In the genomic region with DNA sequence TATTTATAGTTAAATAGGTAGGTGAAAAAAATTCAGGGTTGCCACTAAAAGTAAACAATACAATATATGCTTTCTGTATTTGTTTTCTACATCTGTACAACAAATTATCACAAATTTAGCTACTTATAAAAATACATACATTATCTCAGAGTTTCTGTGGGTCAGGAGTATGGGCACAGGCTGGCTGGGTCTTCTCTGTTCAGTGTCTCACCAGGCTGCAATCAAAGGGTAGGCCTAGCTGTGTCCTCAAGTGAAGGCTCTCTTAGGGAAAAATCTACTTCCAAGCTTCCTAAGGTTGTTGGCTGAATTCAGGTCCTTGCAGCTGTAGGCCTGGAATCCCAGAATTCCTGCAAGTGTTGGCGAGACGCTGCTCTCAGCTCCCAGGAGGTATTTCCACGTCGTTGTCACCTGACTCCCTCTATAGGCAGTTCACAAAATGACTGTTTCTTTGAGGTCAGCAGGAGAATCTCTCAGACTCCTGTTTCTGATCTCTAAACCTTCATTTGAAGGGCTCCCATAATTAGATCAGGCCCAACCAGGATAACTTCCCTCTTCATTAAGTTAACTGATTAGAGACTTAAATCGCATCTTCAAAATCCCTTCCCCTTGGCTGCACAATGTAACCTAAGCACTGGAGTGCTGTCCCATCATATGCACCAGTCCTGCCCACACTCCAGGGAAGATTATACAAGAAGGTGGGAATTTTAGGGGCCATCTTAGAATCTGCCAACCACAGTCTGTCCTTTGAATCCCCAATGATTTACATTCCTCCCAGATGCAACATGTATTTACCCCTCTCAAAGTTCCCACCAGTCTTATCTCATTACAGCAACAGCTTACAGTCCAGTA, we compare ENCODE assay signal across 8 cellular contexts.
DNase-seq lines count a peak whose midpoint lies in the region; ATAC-seq, FAIRE-seq and TF ChIP-seq lines count a peak whose summit lies in the region.

No MANE protein-coding gene starts in this region.

- H3K27me3 ChIP-seq in OCI-LY3 (ENCODE audit: low read depth, low read length): no peaks in the 10 kb centered on the region

- H3K36me3 ChIP-seq in OCI-LY3 (replicated peaks; ENCODE audit: low read depth, low read length): no peaks in the 10 kb centered on the region

- H3K36me3 Mint-ChIP-seq in activated CD4-positive, alpha-beta memory T cell treated with anti-CD3 and anti-CD28 coated beads, Interleukin-2, amount 10 ng/mL, durations not matched to agents 7 days and 5 days (ENCODE audit: low read depth): no peaks in the 10 kb centered on the region

- ATAC-seq in HG02981 (IDR thresholded peaks at IDR 0.05; ENCODE audit: unreplicated experiment) (peak; percentile 69), Right ventricle myocardium inferior (no peak)

- no peaks in the 10 kb centered on the region for H3K79me2 ChIP-seq in OCI-LY3 (ENCODE audit: low read length)

- no peaks in the 10 kb centered on the region for H3K9me3 Mint-ChIP-seq in activated CD4-positive, alpha-beta memory T cell treated with anti-CD3 and anti-CD28 coated beads, Interleukin-2, amount 10 ng/mL, durations not matched to agents 7 days and 5 days

- FAIRE-seq in GM12891 (lab: Jason Lieb, UNC): peak; percentile 56

- peaks cover 8% of the 10 kb centered on the region for H3K4me1 ChIP-seq in OCI-LY3 (ENCODE audit: low read length)

- H3K4me1 Mint-ChIP-seq in activated CD4-positive, alpha-beta memory T cell treated with anti-CD3 and anti-CD28 coated beads, Interleukin-2, amount 10 ng/mL, durations not matched to agents 7 days and 5 days: peaks cover 20% of the 10 kb centered on the region

- H3K27ac ChIP-seq in OCI-LY3 (ENCODE audit: low read length): no peak overlapping the region

- intact Hi-C loops in Right ventricle myocardium inferior (cut with DNase I): no loop called here

- no peaks in the 10 kb centered on the region for H3K27me3 Mint-ChIP-seq in activated CD4-positive, alpha-beta memory T cell treated with anti-CD3 and anti-CD28 coated beads, Interleukin-2, amount 10 ng/mL, durations not matched to agents 7 days and 5 days

- POLR2A ChIA-PET in activated CD4-positive, alpha-beta memory T cell treated with anti-CD3 and anti-CD28 coated beads, Interleukin-2, amount 10 ng/mL, durations not matched to agents 7 days and 5 days (lab: Charles Lee): no interaction called here

- 0 out of 2 replicates have a peak overlapping the region, but pooled peaks have one; percentile 21 for H3K4me3 ChIP-seq in OCI-LY3 (ENCODE audit: low read length)

- TF ChIP-seq POLR2A in GM12891 (IDR thresholded peaks at IDR 0.05; ENCODE audit: low read depth, low read length): no peak

- no peaks in the 10 kb centered on the region for H3K9me3 ChIP-seq in OCI-LY3 (ENCODE audit: insufficient read depth, low read length)

- CTCF ChIA-PET in activated CD4-positive, alpha-beta memory T cell treated with anti-CD3 and anti-CD28 coated beads, Interleukin-2, amount 10 ng/mL, durations not matched to agents 7 days and 5 days (lab: Charles Lee): interaction anchor here (0.6 to 1.9 kb wide), 5 partner anchors 10 to 435 kb away, joined by 3 to 6 read pairs (median 4); no protein-coding TSS in a partner anchor

- H3K27ac Mint-ChIP-seq in activated CD4-positive, alpha-beta memory T cell treated with anti-CD3 and anti-CD28 coated beads, Interleukin-2, amount 10 ng/mL, durations not matched to agents 7 days and 5 days: no peak overlapping the region

- no peak overlapping the region for H2AFZ ChIP-seq in OCI-LY3 (ENCODE audit: low read depth, low read length)

- H4K20me1 ChIP-seq in OCI-LY3 (ENCODE audit: insufficient read depth, low read length): no peaks in the 10 kb centered on the region

- H3K4me3 Mint-ChIP-seq in activated CD4-positive, alpha-beta memory T cell treated with anti-CD3 and anti-CD28 coated beads, Interleukin-2, amount 10 ng/mL, durations not matched to agents 7 days and 5 days: no peak overlapping the region

- peak; percentile 86 for TF ChIP-seq CTCF in OCI-LY3 (IDR thresholded peaks at IDR 0.05; ENCODE audit: low read depth, low read length)

- DNase-seq in A172 (ENCODE audit: low spot score) (peak; percentile 13), GM12891 (ENCODE audit: insufficient read length, low spot score) (no peak), hepatic stellate cell (ENCODE audit: low spot score) (peak; percentile 9), HuH-7.5 (ENCODE audit: low spot score) (no peak), Right ventricle myocardium inferior (ENCODE audit: missing footprints) (no peak)
- DNase-seq in activated CD4-positive, alpha-beta memory T cell treated with anti-CD3 and anti-CD28 coated beads, Interleukin-2, amount 10 ng/mL, durations not matched to agents 7 days and 5 days: no peak

- no peak overlapping the region for H3K9ac ChIP-seq in OCI-LY3 (ENCODE audit: low read length)

- H3K4me2 ChIP-seq in OCI-LY3 (ENCODE audit: low read length): peak overlapping the region; percentile 60

TF ChIP-seq in GM12891, 5 proteins besides CTCF, POLR2A, EP300 and RAD21:
- no peak for TF ChIP-seq POU2F2 (IDR thresholded peaks at IDR 0.05; ENCODE audit: low read depth, low read length)
- no peak for TF ChIP-seq PAX5 (IDR thresholded peaks at IDR 0.05; ENCODE audit: insufficient read depth, low read length, severe bottlenecking)
- TF ChIP-seq SPI1 (IDR thresholded peaks at IDR 0.05; ENCODE audit: low read depth, low read length): no peak
- no peak for TF ChIP-seq POLR2AphosphoS5 (IDR thresholded peaks at IDR 0.05; ENCODE audit: low read depth, low read length)
- no peak for TF ChIP-seq TAF1 (IDR thresholded peaks at IDR 0.05; ENCODE audit: low read depth, low read length)

Comparison
In these comparisons a context has a peak if more than half of its experiments do, and no peak if none do; other contexts are left out.
1. DNase-seq: peak in A172 (single experiment) and hepatic stellate cell (single experiment); none in GM12891 (single experiment), HuH-7.5 (single experiment), activated CD4-positive, alpha-beta memory T cell treated with anti-CD3 and anti-CD28 coated beads, Interleukin-2, amount 10 ng/mL, durations not matched to agents 7 days and 5 days (single experiment) and Right ventricle myocardium inferior (single experiment).